12 cellular contexts compared by ENCODE assay signal in genomic region chr5:10556331-10556807, GRCh38.
A peak's percentile ranks its signal among the peaks of the same experiment; 100 is the strongest.
DNase-seq lines count a peak whose midpoint lies in the region; ATAC-seq and TF ChIP-seq lines count a peak whose summit lies in the region.
"Had no signal": no experiment of that assay in that cellular context is flagged by ENCODE, and none has a peak within 500 bp of the region (broad histone marks: within the 10 kb centered on the region; RNA-seq: fewer than 3 reads in every experiment).

No MANE protein-coding gene starts in this region.

- no peak overlapping the region for H3K4me3 ChIP-seq in RWPE2 (ENCODE audit: severe bottlenecking)

- no peak for TF ChIP-seq CTCF in RWPE2 (IDR thresholded peaks at IDR 0.05; ENCODE audit: poor library complexity, severe bottlenecking)

- H3K4me1 Mint-ChIP-seq in stimulated activated memory B cell treated with anti-CD40 and anti-IgM and Interleukin-4, amounts not matched to agents 10 μg/mL and 1 μg/mL and 100 μg/mL, for 72 hours: peaks cover 84% of the 10 kb centered on the region

- peaks cover 40% of the 10 kb centered on the region for H3K4me1 ChIP-seq in RWPE2 (ENCODE audit: insufficient read depth, poor library complexity, severe bottlenecking)

- H3K4me3 Mint-ChIP-seq in stimulated activated memory B cell treated with anti-CD40 and anti-IgM and Interleukin-4, amounts not matched to agents 10 μg/mL and 1 μg/mL and 100 μg/mL, for 72 hours: no peak overlapping the region
- H3K4me3 Mint-ChIP-seq: activated naive CD4-positive, alpha-beta T cell treated with anti-CD3 and anti-CD28 coated beads for 36 hours had no signal

- no peaks in the 10 kb centered on the region for H3K36me3 ChIP-seq in RWPE2 (ENCODE audit: low read depth)

- H3K27me3 Mint-ChIP-seq in stimulated activated memory B cell treated with anti-CD40 and anti-IgM and Interleukin-4, amounts not matched to agents 10 μg/mL and 1 μg/mL and 100 μg/mL, for 72 hours: no peaks in the 10 kb centered on the region

- DNase-seq in DMS 273 (lab: John Stamatoyannopoulos, UW; ENCODE audit: unreplicated experiment): peak; percentile 42
- no peak for DNase-seq in DMS 273 treated with DMSO at 0.1 percent for 48 hours (lab: John Stamatoyannopoulos, UW)
- DNase-seq in RWPE2 (ENCODE audit: low spot score): no peak
- peak; percentile 56 for DNase-seq in fibroblast of peridontal ligament (ENCODE audit: extremely low read depth)
- no peak for DNase-seq in COLO668 (lab: John Stamatoyannopoulos, UW; ENCODE audit: unreplicated experiment)
- DNase-seq: activated naive CD4-positive, alpha-beta T cell treated with anti-CD3 and anti-CD28 coated beads for 36 hours; left cardiac atrium had no signal

- no peaks in the 10 kb centered on the region for H3K27me3 ChIP-seq in RWPE2 (ENCODE audit: insufficient read depth, poor library complexity, severe bottlenecking)

- peak overlapping the region; percentile 54 for H3K27ac Mint-ChIP-seq in stimulated activated memory B cell treated with anti-CD40 and anti-IgM and Interleukin-4, amounts not matched to agents 10 μg/mL and 1 μg/mL and 100 μg/mL, for 72 hours
- H3K27ac Mint-ChIP-seq: activated naive CD4-positive, alpha-beta T cell treated with anti-CD3 and anti-CD28 coated beads for 36 hours had no signal

- ATAC-seq in RWPE2 (ENCODE audit: low read depth) (peak; percentile 38), HG02763 (IDR thresholded peaks at IDR 0.05; ENCODE audit: unreplicated experiment) (no peak), GM18502 (IDR thresholded peaks at IDR 0.05; ENCODE audit: poor library complexity, unreplicated experiment) (no peak)
- no peak for ATAC-seq in stimulated activated memory B cell treated with anti-CD40 and anti-IgM and Interleukin-4, amounts not matched to agents 10 μg/mL and 1 μg/mL and 100 μg/mL, for 72 hours
- ATAC-seq: activated CD4-positive, CD25-positive, alpha-beta regulatory T cell treated with anti-CD3 and anti-CD28 coated beads, Interleukin-2, amount 50 U/mL, for 24 hours had no signal

- no peaks in the 10 kb centered on the region for H3K9me3 Mint-ChIP-seq in stimulated activated memory B cell treated with anti-CD40 and anti-IgM and Interleukin-4, amounts not matched to agents 10 μg/mL and 1 μg/mL and 100 μg/mL, for 72 hours
- H3K9me3 Mint-ChIP-seq: activated naive CD4-positive, alpha-beta T cell treated with anti-CD3 and anti-CD28 coated beads for 36 hours had no signal

- H3K9me3 ChIP-seq in RWPE2 (ENCODE audit: severe bottlenecking): no peaks in the 10 kb centered on the region

- H3K27ac ChIP-seq in RWPE2 (ENCODE audit: poor library complexity, severe bottlenecking): peak overlapping the region; percentile 38
- H3K27ac ChIP-seq: 22Rv1 had no signal

- H3K36me3 Mint-ChIP-seq in stimulated activated memory B cell treated with anti-CD40 and anti-IgM and Interleukin-4, amounts not matched to agents 10 μg/mL and 1 μg/mL and 100 μg/mL, for 72 hours: no peaks in the 10 kb centered on the region

Comparison
In these comparisons a context has a peak if more than half of its experiments do, and no peak if none do; other contexts are left out.
1. DNase-seq: peak in DMS 273 (single experiment) and fibroblast of peridontal ligament (single experiment); none in DMS 273 treated with DMSO at 0.1 percent for 48 hours (single experiment), RWPE2 (single experiment) and COLO668 (single experiment).